ENCODE assay signal across 7 cellular contexts in the genomic region with DNA sequence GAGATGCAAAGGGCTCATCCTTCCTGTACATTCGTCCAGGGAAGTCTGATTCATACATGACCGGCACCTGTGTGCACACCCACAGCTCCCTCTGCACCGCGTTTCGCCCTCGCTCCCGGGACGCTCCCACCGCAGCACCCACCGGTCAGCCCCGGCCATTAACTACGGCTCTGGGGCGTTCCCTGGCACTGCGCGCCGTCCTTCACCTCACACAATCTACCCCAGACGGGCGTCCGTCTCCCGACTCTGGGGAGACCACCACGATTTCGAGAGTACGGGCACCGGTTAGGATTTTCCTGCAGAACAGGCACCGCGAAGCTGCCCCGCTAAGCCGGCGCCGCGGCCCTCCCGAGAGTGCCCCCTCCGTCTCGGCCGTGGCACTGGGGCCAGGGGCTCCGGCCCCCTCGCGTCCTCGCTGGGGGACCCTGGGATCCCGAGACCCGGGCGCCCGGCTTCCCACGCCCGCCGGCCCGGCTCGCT. TPM values are rescaled to one million over a fixed set of nuclear protein-coding genes. Genes with fewer than 3 reads are reported as not detected.
DNase-seq lines count a peak whose midpoint lies in the region; ATAC-seq, FAIRE-seq and TF ChIP-seq lines count a peak whose summit lies in the region.

No MANE protein-coding gene starts in this region.

- DNase-seq in GM18507 (ENCODE audit: extremely low spot score, insufficient read length, low read depth) (peak; percentile 18), NCI-H1092 (lab: John Stamatoyannopoulos, UW) (peak; percentile 10), epithelial cell of proximal tubule (ENCODE audit: low read depth) (no peak), mucosa of gallbladder (ENCODE audit: low spot score) (peak; percentile 37)
- peak; percentile 37 for DNase-seq in activated CD8-positive, alpha-beta T cell treated with anti-CD3 and anti-CD28 coated beads, Interleukin-2, amount 10 ng/mL, durations not matched to agents 7 days and 5 days
- DNase-seq in stimulated activated naive CD4-positive, alpha-beta T cell treated with Interleukin-2 at 50 U/mL for 16 hours (lab: John Stamatoyannopoulos, UW) = peak; percentile 14

- peak; percentile 46 for ATAC-seq in HG02571 (IDR thresholded peaks at IDR 0.05; ENCODE audit: unreplicated experiment)
- peak; percentile 44 for ATAC-seq in activated CD8-positive, alpha-beta T cell treated with anti-CD3 and anti-CD28 coated beads, Interleukin-2, amount 10 ng/mL, durations not matched to agents 7 days and 5 days

- no peak for FAIRE-seq in GM18507 (lab: Jason Lieb, UNC)

- peak overlapping the region; percentile 87 for H3K27ac Mint-ChIP-seq in activated CD8-positive, alpha-beta T cell treated with anti-CD3 and anti-CD28 coated beads, Interleukin-2, amount 10 ng/mL, durations not matched to agents 7 days and 5 days

- H3K4me3 Mint-ChIP-seq in activated CD8-positive, alpha-beta T cell treated with anti-CD3 and anti-CD28 coated beads, Interleukin-2, amount 10 ng/mL, durations not matched to agents 7 days and 5 days = peak overlapping the region; percentile 88

- TF ChIP-seq CTCF in epithelial cell of proximal tubule (conservative IDR thresholded peaks at IDR 0.05; ENCODE audit: low read depth, low read length) = no peak

- H3K4me3 ChIP-seq in epithelial cell of proximal tubule (ENCODE audit: low read depth, low read length) = peak overlapping the region; percentile 99

- no peaks in the 10 kb centered on the region for H3K9me3 Mint-ChIP-seq in activated CD8-positive, alpha-beta T cell treated with anti-CD3 and anti-CD28 coated beads, Interleukin-2, amount 10 ng/mL, durations not matched to agents 7 days and 5 days (ENCODE audit: insufficient read depth)

- CTCF ChIA-PET in activated CD8-positive, alpha-beta T cell treated with anti-CD3 and anti-CD28 coated beads, Interleukin-2, amount 10 ng/mL, durations not matched to agents 7 days and 5 days (lab: Charles Lee) = no interaction called here

- H3K4me1 Mint-ChIP-seq in activated CD8-positive, alpha-beta T cell treated with anti-CD3 and anti-CD28 coated beads, Interleukin-2, amount 10 ng/mL, durations not matched to agents 7 days and 5 days (ENCODE audit: low read depth) = peaks cover 16% of the 10 kb centered on the region

- POLR2A ChIA-PET in activated CD8-positive, alpha-beta T cell treated with anti-CD3 and anti-CD28 coated beads, Interleukin-2, amount 10 ng/mL, durations not matched to agents 7 days and 5 days (lab: Charles Lee) = interaction anchor here (1.3 to 1.5 kb wide), 2 partner anchors 47 to 1076 kb away, joined by 3 to 6 read pairs; a partner anchor contains a TSS

- H3K27me3 Mint-ChIP-seq in activated CD8-positive, alpha-beta T cell treated with anti-CD3 and anti-CD28 coated beads, Interleukin-2, amount 10 ng/mL, durations not matched to agents 7 days and 5 days (ENCODE audit: low read depth) = no peaks in the 10 kb centered on the region

- H3K36me3 Mint-ChIP-seq in activated CD8-positive, alpha-beta T cell treated with anti-CD3 and anti-CD28 coated beads, Interleukin-2, amount 10 ng/mL, durations not matched to agents 7 days and 5 days (ENCODE audit: low read depth) = peaks cover 8% of the 10 kb centered on the region

RNA-seq across cellular contexts. Expression of a gene that starts 0.4 kb away (rescaled TPM):
- total RNA-seq in activated CD8-positive, alpha-beta T cell treated with anti-CD3 and anti-CD28 coated beads, Interleukin-2, amount 10 ng/mL, durations not matched to agents 7 days and 5 days = 10 to 100 TPM; 20.2 to 26.0 TPM
- 15.2 and 22.7 TPM in 2 replicates for total RNA-seq in epithelial cell of proximal tubule
- total RNA-seq in mucosa of gallbladder = 38.4 TPM

RNA-seq across cellular contexts. Expression of a gene that starts 47.6 kb away (rescaled TPM):
- 10 to 100 TPM; 57.5 to 60.5 TPM for total RNA-seq in activated CD8-positive, alpha-beta T cell treated with anti-CD3 and anti-CD28 coated beads, Interleukin-2, amount 10 ng/mL, durations not matched to agents 7 days and 5 days
- total RNA-seq in epithelial cell of proximal tubule = 62.4 and 72.9 TPM in 2 replicates
- total RNA-seq in mucosa of gallbladder = 55.0 TPM
